Comparison of ENCODE assay signal across 15 cellular contexts in the genomic region with DNA sequence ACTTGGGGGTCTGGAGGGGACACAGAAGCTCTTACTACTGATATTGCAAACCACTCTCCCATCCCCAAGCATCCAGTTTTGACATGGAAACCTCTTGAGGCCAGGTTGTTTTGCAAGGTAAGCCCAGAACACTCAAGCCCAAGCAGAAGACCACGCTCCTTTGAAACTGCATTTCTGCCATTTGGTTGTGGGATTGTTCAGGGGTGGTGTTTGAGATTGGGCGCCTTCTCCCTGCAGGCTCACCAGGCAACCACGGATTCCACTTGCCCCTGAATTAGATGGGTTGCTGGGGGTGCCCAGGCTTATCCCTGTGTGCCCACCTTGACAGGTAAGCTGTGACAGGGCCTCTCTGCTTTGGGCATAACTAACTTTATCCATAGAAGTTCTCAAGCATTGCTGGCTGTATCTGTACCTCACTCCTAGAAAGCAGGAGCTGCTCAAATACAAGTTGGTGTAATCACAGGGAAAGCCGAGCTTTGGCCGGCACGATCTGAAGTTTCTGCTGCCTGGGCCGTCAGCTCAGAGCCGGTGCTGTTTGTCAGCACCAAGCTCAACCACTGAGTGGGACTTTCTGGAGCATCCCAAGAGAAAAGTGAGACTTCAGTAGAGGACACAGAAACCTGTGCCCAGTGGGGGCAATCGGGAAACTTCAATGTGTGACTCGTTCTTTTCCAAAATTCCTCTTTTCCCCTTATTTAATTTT.
"Had no signal": no experiment of that assay in that cellular context is flagged by ENCODE, and none has a peak within 500 bp of the region (broad histone marks: within the 10 kb centered on the region; RNA-seq: fewer than 3 reads in every experiment).

No MANE protein-coding gene starts in this region.

- H3K36me3 ChIP-seq: gastrocnemius medialis, heart left ventricle, suprapubic skin, WERI-Rb-1 had no signal

- ATAC-seq: activated T-cell treated with anti-CD3 and anti-CD28 coated beads, Interleukin-2, amount 50 U/mL, for 4 hours; gastrocnemius medialis; heart left ventricle; natural killer cell treated with Interleukin-12 subunit alpha and Interleukin-12 subunit beta and Interleukin-15 and Interleukin-18, amount 100 ng/mL, for 72 hours; stimulated activated naive CD8-positive, alpha-beta T cell treated with anti-CD3 and anti-CD28 coated beads, Interleukin-15, Interleukin-2, amounts not matched to agents 100 U/mL and 50 U/mL, for 24 hours had no signal

- H3K27ac ChIP-seq: gastrocnemius medialis, heart left ventricle, suprapubic skin, WERI-Rb-1 had no signal

- H3K4me3 ChIP-seq: gastrocnemius medialis, heart left ventricle, suprapubic skin had no signal

- H3K4me1 ChIP-seq: gastrocnemius medialis, suprapubic skin had no signal

- DNase-seq: activated CD4-positive, alpha-beta memory T cell treated with anti-CD3 and anti-CD28 coated beads for 36 hours; activated naive CD4-positive, alpha-beta T cell treated with anti-CD3 and anti-CD28 coated beads for 36 hours; activated T-cell treated with anti-CD3 and anti-CD28 coated beads, Interleukin-2, amount 50 U/mL, for 4 hours; gastrocnemius medialis; heart left ventricle; kidney glomerular epithelial cell; mesendoderm; occipital lobe; stimulated activated naive CD8-positive, alpha-beta T cell treated with anti-CD3 and anti-CD28 coated beads, Interleukin-15, Interleukin-2, amounts not matched to agents 100 U/mL and 50 U/mL, for 24 hours; SW 1271; T-helper 2 cell; trophoblast cell; WERI-Rb-1 had no signal

- H3K9me3 ChIP-seq: gastrocnemius medialis, suprapubic skin had no signal
